Comparison of ENCODE assay signal across 8 cellular contexts in the genomic region with DNA sequence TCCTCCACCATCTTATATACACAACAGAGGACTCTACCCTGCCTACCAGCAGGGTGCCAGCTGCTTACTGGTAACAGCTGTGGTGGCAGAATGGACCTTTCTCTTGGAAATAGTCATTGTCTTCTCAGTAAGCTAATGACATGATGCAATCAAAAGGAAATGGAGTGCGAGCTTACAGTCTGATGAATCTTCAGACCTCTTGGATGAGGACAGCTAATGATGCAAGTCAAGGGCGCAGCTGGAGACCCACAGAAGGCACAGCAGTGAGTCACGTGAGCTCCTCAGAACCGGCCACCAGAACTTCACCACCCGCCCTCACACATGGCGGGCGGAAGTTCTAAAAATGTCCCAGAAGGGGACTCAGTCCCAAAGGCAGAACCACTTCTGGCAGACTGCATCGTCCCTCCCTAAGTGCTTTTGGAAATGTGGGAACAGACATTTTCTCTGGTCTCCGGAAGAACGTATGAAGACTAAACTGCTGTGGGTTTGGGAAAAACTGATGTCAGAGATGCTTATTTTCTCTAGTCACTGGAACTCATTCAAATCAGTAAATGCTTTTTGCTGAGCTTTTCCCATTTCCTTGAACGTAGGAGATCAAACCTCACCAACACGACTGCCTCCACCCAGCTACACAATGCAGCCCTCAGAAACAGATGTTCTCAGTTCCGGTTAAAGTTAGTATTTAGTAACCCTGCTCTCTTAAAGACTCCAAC.
DNase-seq lines count a peak whose midpoint lies in the region; ATAC-seq and TF ChIP-seq lines count a peak whose summit lies in the region.

No MANE protein-coding gene starts in this region.

- H3K36me3 Mint-ChIP-seq in type B pancreatic cell: no peaks in the 10 kb centered on the region

- no peaks in the 10 kb centered on the region for H3K9me3 Mint-ChIP-seq in type B pancreatic cell

- POLR2A ChIA-PET in GM10248 (lab: Yijun Ruan, JAX): no interaction called here

- H3K79me2 ChIP-seq in GM23248 (ENCODE audit: insufficient read depth): no peaks in the 10 kb centered on the region

- ATAC-seq in HG02884 (IDR thresholded peaks at IDR 0.05; ENCODE audit: unreplicated experiment): no peak

- in situ Hi-C loops in GM23248 (cut with MboI): no loop called here

- WGBS in GM23248 (ENCODE audit: low coverage in 1 of 2, low lambda C conversion rate in 2 of 2, missing lambda C conversion rate in 2 of 2), 2 experiments: 1 to 2% methylated on average over 13 of the region's 13 CpGs

- H3K4me3 ChIP-seq in GM23248: peak overlapping the region; percentile 53

- H3F3A ChIP-seq in GM23248 (ENCODE audit: insufficient read depth): peaks cover 43% of the 10 kb centered on the region

- no peaks in the 10 kb centered on the region for H3K36me3 ChIP-seq in GM23248 (ENCODE audit: low read depth)

- H4K20me1 ChIP-seq in GM23248 (ENCODE audit: insufficient read depth): no peaks in the 10 kb centered on the region

- H3K9me3 ChIP-seq in GM23248 (ENCODE audit: low read depth): no peaks in the 10 kb centered on the region

- H3K4me1 ChIP-seq in GM23248 (ENCODE audit: insufficient read depth): peaks cover 68% of the 10 kb centered on the region

- DNase-seq in GM23248 (peak; percentile 99), RKO (ENCODE audit: low spot score) (peak; percentile 27), fibroblast of gingiva (ENCODE audit: low read depth) (peak; percentile 99), pons (ENCODE audit: low spot score) (peak; percentile 38), 8988T (no peak), type B pancreatic cell (ENCODE audit: extremely low spot score, unreplicated experiment) (no peak), GM10248 (ENCODE audit: extremely low spot score) (no peak)

- H3K27ac Mint-ChIP-seq in type B pancreatic cell: no peak overlapping the region

- TF ChIP-seq CTCF in type B pancreatic cell (conservative IDR thresholded peaks at IDR 0.05): no peak
- TF ChIP-seq CTCF in GM10248 (IDR thresholded peaks at IDR 0.05; ENCODE audit: control extremely low read depth, extremely low read depth, low read depth, missing control alignments): no peak

- H3K4me1 Mint-ChIP-seq in type B pancreatic cell (ENCODE audit: unreplicated experiment): no peaks in the 10 kb centered on the region

- H3K27ac ChIP-seq in GM23248: peak overlapping the region; percentile 98

- no peaks in the 10 kb centered on the region for H3K27me3 ChIP-seq in GM23248 (replicated peaks; ENCODE audit: insufficient read depth)

- no peak overlapping the region for H3K4me3 Mint-ChIP-seq in type B pancreatic cell

- peak overlapping the region; percentile 72 for H3K4me2 ChIP-seq in GM23248 (ENCODE audit: unreplicated experiment)

- H3K9ac ChIP-seq in GM23248: peak overlapping the region; percentile 82

- CTCF ChIA-PET in GM10248 (lab: Yijun Ruan, JAX): interaction anchor here (1.0 to 1.6 kb wide), 3 partner anchors 9 to 11 kb away, joined by 4 to 9 read pairs (median 5); no protein-coding TSS in a partner anchor

- peak overlapping the region; percentile 85 for H2AFZ ChIP-seq in GM23248

- H3K9me2 ChIP-seq in GM23248 (ENCODE audit: insufficient read depth): no peaks in the 10 kb centered on the region

- no peaks in the 10 kb centered on the region for H3K27me3 Mint-ChIP-seq in type B pancreatic cell

Comparison
In these comparisons a context has a peak if more than half of its experiments do, and no peak if none do; other contexts are left out.
1. DNase-seq: peak in GM23248 (single experiment), RKO (single experiment), fibroblast of gingiva (single experiment) and pons (single experiment); none in 8988T (single experiment), type B pancreatic cell (single experiment) and GM10248 (single experiment).